In genomic region chr17:28720247-28720996, GRCh38 we compare ENCODE assay signal across 8 cellular contexts. TPM values are rescaled to one million over a fixed set of nuclear protein-coding genes. Genes with fewer than 3 reads are reported as not detected.
A peak's percentile ranks its signal among the peaks of the same experiment; 100 is the strongest.
DNase-seq lines count a peak whose midpoint lies in the region; ATAC-seq and TF ChIP-seq lines count a peak whose summit lies in the region.

No MANE protein-coding gene starts in this region.

- peak; percentile 60 for DNase-seq in DND-41
- DNase-seq in NB4 (ENCODE audit: low read depth), result peak; percentile 63
- no peak for DNase-seq in MCF 10A (ENCODE audit: unreplicated experiment)
- DNase-seq in mesothelial cell of epicardium (ENCODE audit: low spot score in 2 of 2, unreplicated experiment in 2 of 2), result no peak
- DNase-seq in effector CD4-positive, alpha-beta T cell, result no peak
- DNase-seq in hippocampal formation (lab: John Stamatoyannopoulos, UW), result no peak
- DNase-seq in SIG-M5 treated with dmso at 0.1 percent for 504 hours (lab: John Stamatoyannopoulos, UW; ENCODE audit: unreplicated experiment), result no peak

- POLR2A ChIA-PET in MCF 10A (lab: Yijun Ruan, JAX), result interaction anchor here (0.6 to 18.0 kb wide), 29 partner anchors 8 to 673 kb away, joined by 3 to 1135 read pairs (median 7); partner anchors contain the start of genes BLTP2, FAM222B, FLOT2 and NEK8

- H3K9me3 Mint-ChIP-seq in MCF 10A (ENCODE audit: unreplicated experiment) (no peaks in the 10 kb centered on the region), mesothelial cell of epicardium (no peaks in the 10 kb centered on the region)

- TSS peak; percentile 79 for BruUV-seq in MCF 10A (replicated peaks; lab: Mats Ljungman, UMichigan)

- peak; percentile 31 for TF ChIP-seq CTCF in DND-41 (IDR thresholded peaks at IDR 0.05; ENCODE audit: borderline replicate concordance, extremely low read depth, low read length, poor library complexity, severe bottlenecking)
- TF ChIP-seq CTCF in NB4 (IDR thresholded peaks at IDR 0.05; ENCODE audit: low read depth, low read length), result no peak
- TF ChIP-seq CTCF in MCF 10A (IDR thresholded peaks at IDR 0.05; ENCODE audit: unreplicated experiment), result no peak
- no peak for TF ChIP-seq CTCF in mesothelial cell of epicardium (IDR thresholded peaks at IDR 0.05; ENCODE audit: unreplicated experiment)

- H3K27ac ChIP-seq in DND-41 (ENCODE audit: low read length), result peak overlapping the region; percentile 96
- H3K27ac ChIP-seq in urinary bladder (ENCODE audit: low read depth), result peak overlapping the region; percentile 77

- H2AFZ ChIP-seq in DND-41 (ENCODE audit: low read depth, low read length), result peak overlapping the region; percentile 82

- ATAC-seq in DND-41 (ENCODE audit: insufficient read depth, low read depth), result peak; percentile 9; the same call in 1 of the 3 replicates

- H3K36me3 ChIP-seq in DND-41 (ENCODE audit: insufficient read depth, low read length) (peaks cover 54% of the 10 kb centered on the region), urinary bladder (ENCODE audit: insufficient read depth) (peaks cover 2% of the 10 kb centered on the region)

- H3K4me1 ChIP-seq in DND-41 (ENCODE audit: insufficient read depth, low read length), result peaks cover 41% of the 10 kb centered on the region
- H3K4me1 ChIP-seq in urinary bladder (ENCODE audit: insufficient read depth), result peaks cover 2% of the 10 kb centered on the region

- peak overlapping the region; percentile 95 for H3K9ac ChIP-seq in DND-41 (ENCODE audit: low read depth, low read length)

- peaks cover 65% of the 10 kb centered on the region for H3K36me3 Mint-ChIP-seq in MCF 10A (ENCODE audit: insufficient read depth, unreplicated experiment)
- peaks cover 14% of the 10 kb centered on the region for H3K36me3 Mint-ChIP-seq in mesothelial cell of epicardium

- 3% methylated on average over 28 of the region's 30 CpGs for WGBS in urinary bladder

- no peak for TF ChIP-seq POLR2A in NB4 (IDR thresholded peaks at IDR 0.05; ENCODE audit: extremely low read depth, insufficient read length)

- CTCF ChIA-PET in MCF 10A (lab: Yijun Ruan, JAX), result interaction anchor here (0.7 to 9.2 kb wide), 7 partner anchors 21 to 86 kb away, joined by 3 to 365 read pairs (median 4); partner anchors contain the start of gene TRAF4

- H3K4me3 ChIP-seq in DND-41 (ENCODE audit: low read depth in 1 of 2, low read length in 2 of 2) (peak overlapping the region; percentile 91 to 92), NB4 (ENCODE audit: low read depth, low read length) (peak overlapping the region; percentile 80), urinary bladder (ENCODE audit: low read depth, low read length) (peak overlapping the region; percentile 69)

- H3K27ac Mint-ChIP-seq in MCF 10A (ENCODE audit: low read depth, unreplicated experiment) (peak overlapping the region; percentile 97), mesothelial cell of epicardium (peak overlapping the region; percentile 100)

- peaks cover 49% of the 10 kb centered on the region for H4K20me1 ChIP-seq in DND-41 (ENCODE audit: insufficient read depth, low read length)

- H3K4me1 Mint-ChIP-seq in MCF 10A (ENCODE audit: insufficient read depth, unreplicated experiment), result peaks cover 32% of the 10 kb centered on the region
- H3K4me1 Mint-ChIP-seq in mesothelial cell of epicardium, result peaks cover 70% of the 10 kb centered on the region

- H3K9me3 ChIP-seq in DND-41 (ENCODE audit: insufficient read depth, low read length, severe bottlenecking), result no peaks in the 10 kb centered on the region

- H3K27me3 ChIP-seq in DND-41 (ENCODE audit: insufficient read depth, low read length, poor library complexity), result no peaks in the 10 kb centered on the region

- H3K4me3 Mint-ChIP-seq in MCF 10A (ENCODE audit: unreplicated experiment), result peak overlapping the region; percentile 91
- peak overlapping the region; percentile 99 for H3K4me3 Mint-ChIP-seq in mesothelial cell of epicardium

- H3K4me2 ChIP-seq in DND-41 (ENCODE audit: insufficient read depth, low read length), result peak overlapping the region; percentile 88

- H3K27me3 Mint-ChIP-seq in MCF 10A (ENCODE audit: insufficient read depth, unreplicated experiment) (no peaks in the 10 kb centered on the region), mesothelial cell of epicardium (ENCODE audit: low read depth) (no peaks in the 10 kb centered on the region)

- peaks cover 45% of the 10 kb centered on the region for H3K79me2 ChIP-seq in DND-41 (ENCODE audit: insufficient read depth, low read length)

- intact Hi-C loops in MCF 10A (cut with micrococcal nuclease), result no loop called here

RNA-seq across cellular contexts. Expression of gene RPL23A, which starts 0.6 kb away (rescaled TPM):
- total RNA-seq in MCF 10A (2022) (1,941 and 2,110 TPM in 2 replicates), mesothelial cell of epicardium (1,669 to 1,804 TPM (median 1,792 TPM) in 3 replicates), urinary bladder (428 TPM)
- polyA plus RNA-seq in urinary bladder, result 1,648 TPM

RNA-seq across cellular contexts. Expression of gene RAB34, which starts 2.8 kb away (rescaled TPM):
- total RNA-seq in MCF 10A (2022), result 90.0 and 105 TPM in 2 replicates
- total RNA-seq in mesothelial cell of epicardium, result 172 to 181 TPM (median 178 TPM) in 3 replicates
- 63.7 TPM for total RNA-seq in urinary bladder
- 170 TPM for polyA plus RNA-seq in urinary bladder

RNA-seq across cellular contexts. Expression of gene TLCD1, which starts 5.6 kb away (rescaled TPM):
- total RNA-seq in MCF 10A (2022) (13.4 and 18.7 TPM in 2 replicates), mesothelial cell of epicardium (2.3 to 3.8 TPM (median 3.3 TPM) in 3 replicates), urinary bladder (1.7 TPM)
- polyA plus RNA-seq in urinary bladder, result 5.1 TPM

RNA-seq across cellular contexts. Expression of gene NEK8, which starts 8.2 kb away (rescaled TPM):
- total RNA-seq in MCF 10A (2022) (4.5 and 8.6 TPM in 2 replicates), mesothelial cell of epicardium (5.2 to 7.6 TPM (median 5.9 TPM) in 3 replicates), urinary bladder (3.2 TPM)
- polyA plus RNA-seq in urinary bladder, result 2.1 TPM

RNA-seq across cellular contexts. Expression of gene PROCA1, which starts 8.7 kb away (rescaled TPM):
- 0.86 and 1.1 TPM in 2 replicates for total RNA-seq in MCF 10A (2022)
- 9.2 to 11.7 TPM (median 10.4 TPM) in 3 replicates for total RNA-seq in mesothelial cell of epicardium
- total RNA-seq in urinary bladder, result 1.7 TPM
- polyA plus RNA-seq in urinary bladder, result 1.8 TPM

Comparison
In these comparisons a context has a peak if more than half of its experiments do, and no peak if none do; other contexts are left out.
1. DNase-seq: peak in DND-41 (single experiment) and NB4 (single experiment); none in MCF 10A (single experiment), mesothelial cell of epicardium (0 of 2), effector CD4-positive, alpha-beta T cell (single experiment), hippocampal formation (0 of 2) and SIG-M5 treated with dmso at 0.1 percent for 504 hours (single experiment).
2. Peak in every context shown above with its lines, with median percentiles within 50 percentile points of each other: H3K4me3 ChIP-seq.